Comparison of ENCODE assay signal across 10 cellular contexts in the genomic region with DNA sequence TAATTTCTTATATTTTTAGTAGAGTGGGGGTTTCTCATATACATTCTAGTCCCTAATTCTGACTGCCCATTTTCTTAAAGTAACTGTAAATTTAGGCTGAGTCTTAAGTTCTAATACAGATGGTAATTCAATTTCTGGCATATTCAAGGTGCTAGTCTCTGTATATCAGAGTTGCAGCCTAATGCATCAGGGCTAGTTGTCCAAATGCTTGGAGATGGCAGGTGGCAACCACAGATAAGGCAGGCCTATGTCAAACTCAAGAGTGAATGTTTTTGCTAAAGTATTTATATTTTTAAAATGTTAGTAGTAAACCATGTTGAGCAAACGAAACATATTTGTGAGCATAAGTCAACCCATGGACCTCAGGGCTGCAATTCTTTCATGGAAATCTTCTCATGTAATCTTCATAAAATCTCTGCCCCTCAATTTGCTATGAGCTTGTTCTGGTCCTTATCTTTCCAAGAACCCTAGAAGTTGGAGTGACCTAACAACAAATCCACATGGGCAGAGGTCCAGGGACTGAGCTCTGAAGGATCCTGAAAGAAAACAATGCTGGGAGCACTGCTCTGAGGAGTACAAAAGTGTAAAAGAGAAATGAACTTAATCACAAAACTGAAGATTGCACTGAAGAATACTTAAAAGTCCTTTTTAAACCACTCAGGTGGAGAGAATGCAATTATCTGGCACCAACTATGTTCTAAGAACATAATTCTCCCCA. TPM values are rescaled to one million over a fixed set of nuclear protein-coding genes. Genes with fewer than 3 reads are reported as not detected.
"Had no signal": no experiment of that assay in that cellular context is flagged by ENCODE, and none has a peak within 500 bp of the region (broad histone marks: within the 10 kb centered on the region; RNA-seq: fewer than 3 reads in every experiment).

No MANE protein-coding gene starts in this region.

- H3K27ac Mint-ChIP-seq: HFFc6, IgD-negative memory B cell had no signal

- H3K4me1 Mint-ChIP-seq: IgD-negative memory B cell had no signal

- H2AFZ ChIP-seq: GM23248 had no signal

- DNase-seq: GM23248, GOT3, H7, HFFc6 had no signal

- H3K27ac ChIP-seq: GM23248, HL-60 had no signal

- H3K36me3 ChIP-seq: HAP-1 had no signal

- H3K4me3 Mint-ChIP-seq: HFFc6, IgD-negative memory B cell had no signal

- FAIRE-seq: HepG2 had no signal

- H3K4me3 ChIP-seq: GM23248, HAP-1 had no signal

- H3K27me3 Mint-ChIP-seq: IgD-negative memory B cell had no signal

- H3K9ac ChIP-seq: GM23248 had no signal

- H3K9me3 ChIP-seq: HAP-1 had no signal

- H3K4me1 ChIP-seq: HAP-1 had no signal

- ATAC-seq: HCT116, HepG2 had no signal

RNA-seq across cellular contexts. Expression of gene DSC2, which starts 27.3 kb away (rescaled TPM):
- total RNA-seq: GM23248, HFFc6 had no signal
- polyA plus RNA-seq: GM23248, IgD-negative memory B cell had no signal

RNA-seq across cellular contexts. Expression of gene DSC1, which starts 33.1 kb away (rescaled TPM):
- total RNA-seq: GM23248, H7, HepG2, HFFc6, HT1080 had no signal
- polyA plus RNA-seq: GM23248, HepG2 had no signal
